ENCODE assay signal across 9 cellular contexts in the genomic region with DNA sequence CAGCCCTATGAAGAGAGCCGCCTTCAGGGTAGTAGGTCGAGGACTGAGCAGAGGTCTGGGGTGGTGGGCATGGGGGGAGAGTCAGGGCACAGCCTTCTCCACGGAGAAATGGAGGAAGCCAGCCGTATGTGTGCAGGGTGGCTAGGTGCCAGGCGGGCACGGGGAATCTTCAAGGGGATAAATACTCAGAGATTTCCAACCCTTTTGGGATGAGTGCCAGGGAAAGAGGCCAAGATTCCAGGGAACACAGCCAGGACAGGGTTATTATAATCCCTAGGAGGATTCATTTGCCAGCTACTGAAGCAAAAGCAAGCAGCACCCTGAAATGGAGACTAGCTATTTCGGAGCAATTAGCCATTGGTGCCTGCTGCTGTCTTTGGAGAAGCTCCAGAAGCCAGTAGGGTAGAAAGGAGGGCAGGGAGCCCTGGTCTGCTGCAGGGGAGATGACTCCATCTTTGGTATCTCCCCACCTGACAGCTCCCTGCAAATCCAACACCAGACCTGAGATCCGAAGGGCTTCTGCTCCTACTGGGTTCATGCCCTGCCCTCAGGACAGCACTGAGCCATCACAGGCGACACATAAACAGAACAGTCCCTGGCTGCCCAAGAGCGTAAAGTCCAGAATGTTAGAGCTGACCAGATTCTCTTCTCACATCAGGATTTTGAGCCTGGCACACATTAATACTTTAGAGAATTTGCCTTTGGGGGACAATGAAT.
A peak's percentile ranks its signal among the peaks of the same experiment; 100 is the strongest.
DNase-seq lines count a peak whose midpoint lies in the region; ATAC-seq lines count a peak whose summit lies in the region.
"Had no signal": no experiment of that assay in that cellular context is flagged by ENCODE, and none has a peak within 500 bp of the region (broad histone marks: within the 10 kb centered on the region; RNA-seq: fewer than 3 reads in every experiment).

No MANE protein-coding gene starts in this region.

- peaks cover 66% of the 10 kb centered on the region for H3K27me3 ChIP-seq in adipocyte (replicated peaks; ENCODE audit: control insufficient read depth, insufficient read depth, low read length)

- no peak overlapping the region for H3K9ac ChIP-seq in adipocyte (ENCODE audit: low read length)

- no peaks in the 10 kb centered on the region for H3K4me1 Mint-ChIP-seq in activated T-cell treated with anti-CD3 and anti-CD28 coated beads, Interleukin-2, amount 50 U/mL, for 72 hours (ENCODE audit: low read depth)

- DNase-seq in LHCN-M2 (ENCODE audit: low read depth) (peak; percentile 41), adipocyte (ENCODE audit: low read depth) (peak; percentile 34), left cardiac atrium (peak; percentile 62), superior temporal gyrus (ENCODE audit: extremely low spot score) (peak; percentile 73)
- no peak for DNase-seq in activated T-cell treated with anti-CD3 and anti-CD28 coated beads, Interleukin-2, amount 50 U/mL, for 72 hours
- no peak for DNase-seq in activated CD4-positive, alpha-beta T cell treated with anti-CD3 and anti-CD28 coated beads, Interleukin-2, amount 50 U/mL, for 1 hour
- DNase-seq in stimulated activated CD4-positive, alpha-beta T cell treated with anti-CD3 and anti-CD28 coated beads, Interleukin-1b, Interleukin-23, amount 100 ng/mL, for 48 hours = no peak
- DNase-seq: stimulated activated CD4-positive, alpha-beta T cell treated with anti-CD3 and anti-CD28 coated beads, Interleukin-2, amount 100 ng/mL, for 48 hours had no signal

- H3K27me3 Mint-ChIP-seq in activated T-cell treated with anti-CD3 and anti-CD28 coated beads, Interleukin-2, amount 50 U/mL, for 72 hours (ENCODE audit: low read depth) = no peaks in the 10 kb centered on the region

- H3K4me1 ChIP-seq in adipocyte (ENCODE audit: control insufficient read depth, insufficient read depth, low read length) = no peaks in the 10 kb centered on the region

- no peak overlapping the region for H3K4me3 Mint-ChIP-seq in activated T-cell treated with anti-CD3 and anti-CD28 coated beads, Interleukin-2, amount 50 U/mL, for 72 hours

- no peak overlapping the region for H3K4me3 ChIP-seq in adipocyte (ENCODE audit: low read length)

- H3K9me3 ChIP-seq in adipocyte (ENCODE audit: control insufficient read depth, low read length) = peaks cover 3% of the 10 kb centered on the region

- no peak overlapping the region for H3K27ac Mint-ChIP-seq in activated T-cell treated with anti-CD3 and anti-CD28 coated beads, Interleukin-2, amount 50 U/mL, for 72 hours

- intact Hi-C loops in left cardiac atrium (cut with DNase I) = no loop called here

- ATAC-seq in left cardiac atrium (peak; percentile 70 to 79), HG02610 (IDR thresholded peaks at IDR 0.05; ENCODE audit: unreplicated experiment) (no peak)
- ATAC-seq in activated T-cell treated with anti-CD3 and anti-CD28 coated beads, Interleukin-2, amount 50 U/mL, for 72 hours (replicated peaks in 1 of 2) = no peak

- H3K36me3 ChIP-seq in adipocyte (ENCODE audit: control insufficient read depth, insufficient read depth, low read length, severe bottlenecking) = no peaks in the 10 kb centered on the region

- H3K36me3 Mint-ChIP-seq in activated T-cell treated with anti-CD3 and anti-CD28 coated beads, Interleukin-2, amount 50 U/mL, for 72 hours (ENCODE audit: insufficient read depth in 2 of 2) = no peaks in the 10 kb centered on the region

- H3K9me3 Mint-ChIP-seq in activated T-cell treated with anti-CD3 and anti-CD28 coated beads, Interleukin-2, amount 50 U/mL, for 72 hours = no peaks in the 10 kb centered on the region

Comparison
In these comparisons a context has a peak if more than half of its experiments do, and no peak if none do; other contexts are left out.
1. DNase-seq: peak in LHCN-M2 (single experiment), adipocyte (single experiment), left cardiac atrium (single experiment) and superior temporal gyrus (single experiment); none in activated T-cell treated with anti-CD3 and anti-CD28 coated beads, Interleukin-2, amount 50 U/mL, for 72 hours (0 of 2), activated CD4-positive, alpha-beta T cell treated with anti-CD3 and anti-CD28 coated beads, Interleukin-2, amount 50 U/mL, for 1 hour (single experiment) and stimulated activated CD4-positive, alpha-beta T cell treated with anti-CD3 and anti-CD28 coated beads, Interleukin-1b, Interleukin-23, amount 100 ng/mL, for 48 hours (single experiment).
2. ATAC-seq: peak in left cardiac atrium (2 of 2); none in activated T-cell treated with anti-CD3 and anti-CD28 coated beads, Interleukin-2, amount 50 U/mL, for 72 hours (0 of 2) and HG02610 (single experiment).